Comparison of ENCODE assay signal across 8 cellular contexts in the genomic region with DNA sequence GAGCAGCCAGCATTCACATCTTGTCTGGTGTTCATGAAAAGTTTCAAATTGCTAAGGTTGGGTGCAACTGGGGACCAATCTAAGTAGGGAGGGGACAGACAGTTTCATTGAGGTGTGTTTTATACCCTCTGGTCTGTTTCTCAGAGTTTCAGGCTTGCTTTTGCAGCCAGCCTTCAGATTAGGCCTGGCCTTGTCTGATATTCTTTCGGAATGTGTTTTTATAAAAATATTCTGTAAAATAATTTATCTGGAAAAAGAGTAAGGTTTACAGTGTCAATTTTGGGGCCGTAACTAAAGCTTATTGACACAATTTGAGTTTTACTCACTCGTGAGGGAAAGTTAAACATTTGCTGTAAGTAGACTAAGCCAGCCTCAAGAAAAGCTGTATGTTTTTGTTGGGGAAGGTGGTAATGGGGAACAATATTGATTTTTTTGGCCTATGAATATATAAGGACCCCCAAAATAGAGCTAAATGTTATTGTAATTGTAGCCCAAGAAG. TPM values are rescaled to one million over a fixed set of nuclear protein-coding genes. Genes with fewer than 3 reads are reported as not detected.
DNase-seq lines count a peak whose midpoint lies in the region; ATAC-seq, FAIRE-seq and TF ChIP-seq lines count a peak whose summit lies in the region.

No MANE protein-coding gene starts in this region.

- in situ Hi-C loops in HepG2 (cut with HindIII; ENCODE audit: extremely low pct_ligation_motif_present, low pct_unique_long_range_greater_than_20kb), result no loop called here

- peak overlapping the region; percentile 96 for H3K27ac ChIP-seq in CD4-positive, alpha-beta T cell (ENCODE audit: low read depth, low read length)
- peak overlapping the region; percentile 95 for H3K27ac ChIP-seq in astrocyte (ENCODE audit: low read depth, low read length)
- peak overlapping the region; percentile 95 for H3K27ac ChIP-seq in HepG2 (ENCODE audit: extremely low read length, insufficient read depth, low read length)
- peak overlapping the region; percentile 97 to 100 (median 98) for H3K27ac ChIP-seq in tibial nerve

- no peak for DNase-seq in CD4-positive, alpha-beta T cell
- no peak for DNase-seq in astrocyte (ENCODE audit: low read depth)
- DNase-seq in HepG2 (ENCODE audit: low spot score), result no peak
- DNase-seq in tibial nerve (ENCODE audit: low spot score in 2 of 2), result no peak
- no peak for DNase-seq in NK-92 (lab: John Stamatoyannopoulos, UW; ENCODE audit: unreplicated experiment)
- no peak for DNase-seq in NCI-H1417 treated with DMSO at 0.1 percent for 48 hours (lab: John Stamatoyannopoulos, UW)

- H3K27me3 Mint-ChIP-seq in CD4-positive, alpha-beta T cell, result no peaks in the 10 kb centered on the region
- no peaks in the 10 kb centered on the region for H3K27me3 Mint-ChIP-seq in astrocyte (ENCODE audit: low read depth, unreplicated experiment)

- POLR2A ChIA-PET in CD4-positive, alpha-beta T cell (lab: Charles Lee), result interaction anchor here (0.8 to 4.4 kb wide), 9 partner anchors 9 to 1949 kb away, joined by 3 to 32 read pairs (median 4); partner anchors contain the start of genes COX7A2 and SLC17A5
- POLR2A ChIA-PET in HepG2 (lab: Yijun Ruan, JAX), result interaction anchor here (1.1 to 1.6 kb wide), 2 partner anchors 12 to 359 kb away, joined by 3 to 14 read pairs; partner anchors contain the start of gene COX7A2

- BruUV-seq in HepG2 (replicated peaks; lab: Mats Ljungman, UMichigan), result no TSS peak

- peaks cover 77% of the 10 kb centered on the region for H3K4me1 Mint-ChIP-seq in CD4-positive, alpha-beta T cell (ENCODE audit: low read depth)
- H3K4me1 Mint-ChIP-seq in astrocyte (ENCODE audit: low read depth, unreplicated experiment), result peaks cover 22% of the 10 kb centered on the region

- no peak for TF ChIP-seq RAD21 in HepG2 (CRISPR knock-in tag; IDR thresholded peaks at IDR 0.05)

- ATAC-seq in CD4-positive, alpha-beta T cell (ENCODE audit: poor library complexity), result no peak
- ATAC-seq in GM19351 (IDR thresholded peaks at IDR 0.05; ENCODE audit: unreplicated experiment) (peak; percentile 28), HG03432 (IDR thresholded peaks at IDR 0.05; ENCODE audit: unreplicated experiment) (peak; percentile 19), HepG2 (peak; percentile 3; the same call in 2 of the 3 replicates)

- H3K4me3 Mint-ChIP-seq in CD4-positive, alpha-beta T cell, result peak overlapping the region; percentile 96
- peak overlapping the region; percentile 96 for H3K4me3 Mint-ChIP-seq in astrocyte (ENCODE audit: unreplicated experiment)

- no peak for TF ChIP-seq CTCF in CD4-positive, alpha-beta T cell (IDR thresholded peaks at IDR 0.05)
- no peak for TF ChIP-seq CTCF in astrocyte (IDR thresholded peaks at IDR 0.05; ENCODE audit: insufficient read depth, low read depth, low read length)
- TF ChIP-seq CTCF in HepG2 (CRISPR knock-in tag; IDR thresholded peaks at IDR 0.05), result no peak
- no peak for TF ChIP-seq CTCF in tibial nerve (IDR thresholded peaks at IDR 0.05)

- peak overlapping the region; percentile 99 for H3K27ac Mint-ChIP-seq in CD4-positive, alpha-beta T cell
- H3K27ac Mint-ChIP-seq in astrocyte (ENCODE audit: unreplicated experiment), result peak overlapping the region; percentile 98

- H3K4me2 ChIP-seq in astrocyte (ENCODE audit: low read length) (peak overlapping the region; percentile 90), HepG2 (ENCODE audit: low read depth, low read length) (peak overlapping the region; percentile 83)

- H3K9me3 Mint-ChIP-seq in CD4-positive, alpha-beta T cell, result no peaks in the 10 kb centered on the region
- H3K9me3 Mint-ChIP-seq in astrocyte (ENCODE audit: unreplicated experiment), result no peaks in the 10 kb centered on the region

- no peaks in the 10 kb centered on the region for H3K9me3 ChIP-seq in CD4-positive, alpha-beta T cell (ENCODE audit: control insufficient read depth, low read length)
- H3K9me3 ChIP-seq in astrocyte (ENCODE audit: insufficient read depth, low read depth, low read length), result no peaks in the 10 kb centered on the region
- no peaks in the 10 kb centered on the region for H3K9me3 ChIP-seq in HepG2 (ENCODE audit: low read length)
- H3K9me3 ChIP-seq in tibial nerve, result no peaks in the 10 kb centered on the region

- TF ChIP-seq EP300 in HepG2 (IDR thresholded peaks at IDR 0.05; ENCODE audit: low read depth in 2 of 2, low read length in 2 of 2), result no peak
- TF ChIP-seq EP300 in HepG2 (CRISPR knock-in tag; IDR thresholded peaks at IDR 0.05; ENCODE audit: borderline replicate concordance), result no peak
- TF ChIP-seq EP300 in tibial nerve (IDR thresholded peaks at IDR 0.05), result no peak

- H3K9ac ChIP-seq in astrocyte (ENCODE audit: low read length) (peak overlapping the region; percentile 98), HepG2 (ENCODE audit: insufficient read depth, low read depth, low read length) (peak overlapping the region; percentile 99)

- H4K20me1 ChIP-seq in astrocyte (ENCODE audit: insufficient read depth, low read length), result peaks cover 54% of the 10 kb centered on the region
- H4K20me1 ChIP-seq in HepG2 (ENCODE audit: insufficient read depth, low read length), result peaks cover 35% of the 10 kb centered on the region

- H3K36me3 ChIP-seq in astrocyte (ENCODE audit: insufficient read depth, low read length) (no peaks in the 10 kb centered on the region), HepG2 (replicated peaks in 1 of 2; ENCODE audit: control insufficient read depth in 1 of 2, insufficient read depth in 2 of 2, low read length in 2 of 2) (no peaks in the 10 kb centered on the region), tibial nerve (no peaks in the 10 kb centered on the region)

- intact Hi-C loops in CD4-positive, alpha-beta T cell (cut with DNase I, micrococcal nuclease), result loop anchor here in 1 of 2 experiments (5.0 kb wide), 3 partner anchors 321 to 1951 kb away; partner anchors contain the start of genes COX7A2, SLC17A5 and TMEM30A
- intact Hi-C loops in HepG2 (cut with micrococcal nuclease; ENCODE audit: unreplicated experiment), result loop anchor here (5.0 kb wide), 1 partner anchor 316 kb away; no protein-coding TSS in a partner anchor

- H3K4me1 ChIP-seq in astrocyte (ENCODE audit: insufficient read depth, low read length), result peaks cover 8% of the 10 kb centered on the region
- peaks cover 48% of the 10 kb centered on the region for H3K4me1 ChIP-seq in HepG2 (ENCODE audit: insufficient read depth, low read length)
- H3K4me1 ChIP-seq in tibial nerve, result peaks cover 0 to 64% (median 20%) of the 10 kb centered on the region in 4 donors

- H3K4me3 ChIP-seq in astrocyte (ENCODE audit: insufficient read depth, low read depth, low read length) (peak overlapping the region; percentile 90), HepG2 (replicated peaks in 1 of 3; ENCODE audit: insufficient read depth in 1 of 3, low read depth in 2 of 3, low read length in 3 of 3) (peak overlapping the region; percentile 83 to 96 (median 90)), tibial nerve (peak overlapping the region; percentile 71 to 85 (median 81))

- no peak for FAIRE-seq in astrocyte (lab: Jason Lieb, UNC)
- FAIRE-seq in HepG2 (lab: Jason Lieb, UNC), result no peak

- H3K36me3 Mint-ChIP-seq in CD4-positive, alpha-beta T cell (ENCODE audit: low read depth), result peaks cover 17% of the 10 kb centered on the region
- no peaks in the 10 kb centered on the region for H3K36me3 Mint-ChIP-seq in astrocyte (ENCODE audit: low read depth, unreplicated experiment)

- H2AFZ ChIP-seq in astrocyte (ENCODE audit: low read depth, low read length), result peak overlapping the region; percentile 85
- no peak overlapping the region for H2AFZ ChIP-seq in HepG2 (ENCODE audit: low read length)

- H3K79me2 ChIP-seq in astrocyte (ENCODE audit: insufficient read depth, low read length) (peaks cover 73% of the 10 kb centered on the region), HepG2 (ENCODE audit: insufficient read depth, low read length) (peaks cover 69% of the 10 kb centered on the region)

- CTCF ChIA-PET in CD4-positive, alpha-beta T cell (lab: Charles Lee), result interaction anchor here (1.4 to 1.8 kb wide), 2 partner anchors 10 to 57 kb away, joined by 3 to 4 read pairs; no protein-coding TSS in a partner anchor
- CTCF ChIA-PET in HepG2 (lab: Yijun Ruan, JAX; ENCODE audit: low intra/inter-chr PET ratio, low total read pairs), result no interaction called here

- TF ChIP-seq POLR2A in HepG2 (IDR thresholded peaks at IDR 0.05; ENCODE audit: insufficient read depth in 1 of 2, low read depth in 2 of 2, low read length in 2 of 2) (no peak), tibial nerve (IDR thresholded peaks at IDR 0.05) (no peak)

- H3K27me3 ChIP-seq in CD4-positive, alpha-beta T cell (ENCODE audit: control insufficient read depth, insufficient read depth, low read length), result no peaks in the 10 kb centered on the region
- H3K27me3 ChIP-seq in astrocyte (ENCODE audit: insufficient read depth, low read length), result no peaks in the 10 kb centered on the region
- H3K27me3 ChIP-seq in HepG2 (ENCODE audit: control insufficient read depth in 1 of 2, insufficient read depth in 2 of 2, low read length in 2 of 2), result no peaks in the 10 kb centered on the region; a peak in 1 of 5 replicates
- H3K27me3 ChIP-seq in tibial nerve, result no peaks in the 10 kb centered on the region

- WGBS in HepG2 (ENCODE audit: low lambda C conversion rate), result 0% methylated on average over 3 of the region's 3 CpGs
- WGBS in tibial nerve, 2 donors, result 2 to 3% methylated on average over 3 of the region's 3 CpGs

RNA-seq across cellular contexts. Expression of gene SENP6, which starts 1.3 kb away (rescaled TPM):
- total RNA-seq in CD4-positive, alpha-beta T cell, result 10 to 100 TPM; 82.0 to 94.8 TPM
- total RNA-seq in astrocyte (100 and 101 TPM in 2 replicates), HepG2 (2016; rRNA removed; fragmentation: Illumina TruSeq; extraction: Trizol) (45.2 and 50.1 TPM in 2 replicates), tibial nerve (100 to 1,000 TPM; 107 to 171 (median 142) TPM)
- 43.4 and 52.1 TPM in 2 replicates for total RNA-seq in HepG2 (2016; cell fraction: cytosol; rRNA removed; fragmentation: Illumina TruSeq; extraction: Trizol; ENCODE audit: low read depth)
- total RNA-seq in HepG2 (2016; cell fraction: insoluble cytoplasmic fraction; rRNA removed; fragmentation: Illumina TruSeq; extraction: Trizol), result 46.6 and 50.2 TPM in 2 replicates
- total RNA-seq in HepG2 (2016; cell fraction: membrane; rRNA removed; fragmentation: Illumina TruSeq; extraction: Trizol), result 44.9 and 52.8 TPM in 2 replicates
- total RNA-seq in HepG2 (2016; cell fraction: nucleus; rRNA removed; fragmentation: Illumina TruSeq; extraction: Trizol), result 88.3 and 90.7 TPM in 2 replicates
- 19.1 and 21.9 TPM in 2 replicates for polyA plus RNA-seq in HepG2 (2011; rRNA removed)
- 6.0 and 9.0 TPM in 2 replicates for polyA plus RNA-seq in HepG2 (2011; cell fraction: cytosol; rRNA removed)
- polyA plus RNA-seq in HepG2 (2011; cell fraction: nucleus; rRNA removed), result 22.1 and 28.2 TPM in 2 replicates
- polyA plus RNA-seq in HepG2 (2012), result 30.3 and 36.0 TPM in 2 replicates
- 1.9 and 2.2 TPM in 2 replicates for polyA plus RNA-seq in HepG2 (2016; cell fraction: cytosol; fragmentation: Illumina TruSeq; extraction: Trizol; ENCODE audit: low read depth)
- 46.2 and 47.6 TPM in 2 replicates for polyA plus RNA-seq in HepG2 (2016; cell fraction: insoluble cytoplasmic fraction; fragmentation: Illumina TruSeq; extraction: Trizol; ENCODE audit: low read depth)
- polyA plus RNA-seq in HepG2 (2016; cell fraction: membrane; fragmentation: Illumina TruSeq; extraction: Trizol; ENCODE audit: low read depth), result 7.1 and 7.5 TPM in 2 replicates
- polyA plus RNA-seq in HepG2 (2016; cell fraction: nucleus; fragmentation: Illumina TruSeq; extraction: Trizol; ENCODE audit: insufficient read depth, low read depth), result 113 and 116 TPM in 2 replicates
- 7.6 and 10.3 TPM in 2 replicates for polyA minus RNA-seq in HepG2 (2011; rRNA and poly(A)+ RNA removed; ENCODE audit: low replicate concordance)
- polyA minus RNA-seq in HepG2 (2011; cell fraction: cytosol; rRNA and poly(A)+ RNA removed), result 25.9 and 29.5 TPM in 2 replicates
- 153 and 155 TPM in 2 replicates for polyA minus RNA-seq in HepG2 (2011; cell fraction: nucleus; rRNA and poly(A)+ RNA removed)
